Comparison of ENCODE assay signal across 13 cellular contexts in the genomic region with DNA sequence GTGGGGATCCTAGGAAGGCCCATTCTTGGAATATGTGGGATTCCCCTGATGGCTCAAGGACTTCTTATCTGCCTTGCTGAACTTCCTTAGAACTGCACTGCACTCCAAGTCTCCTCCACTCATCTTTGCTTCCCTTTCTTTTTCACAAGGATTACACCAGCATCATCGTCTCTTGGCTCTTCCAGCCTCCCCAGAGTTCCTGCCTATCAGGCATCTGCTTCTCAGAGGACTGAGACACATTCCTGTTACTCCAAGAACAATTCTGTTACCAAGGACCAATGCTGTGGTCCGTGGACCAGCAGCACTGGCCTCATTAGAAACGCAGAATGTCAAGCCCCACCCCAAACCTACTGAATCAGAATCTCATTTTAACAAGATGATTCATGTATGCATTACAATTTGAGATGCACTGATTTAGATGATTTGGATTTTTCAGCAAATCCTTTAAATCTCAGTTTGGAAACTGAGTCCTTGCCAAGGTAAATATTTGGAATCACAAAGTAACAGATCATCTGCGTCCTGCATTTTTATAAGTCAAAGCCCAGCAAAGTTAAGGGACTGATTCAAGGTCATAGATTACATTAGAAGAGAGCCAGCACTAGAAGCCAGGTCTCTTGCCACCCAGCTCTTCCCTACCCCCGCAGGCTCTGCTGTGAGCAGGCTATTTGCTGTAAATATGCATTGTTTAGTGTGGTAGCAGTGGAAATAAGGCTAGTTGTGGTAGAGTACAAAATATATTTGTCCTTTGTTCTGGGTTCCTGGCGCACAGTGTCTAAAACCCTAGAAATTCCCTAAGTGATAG.
DNase-seq lines count a peak whose midpoint lies in the region; ATAC-seq and TF ChIP-seq lines count a peak whose summit lies in the region.
"Had no signal": no experiment of that assay in that cellular context is flagged by ENCODE, and none has a peak within 500 bp of the region (broad histone marks: within the 10 kb centered on the region; RNA-seq: fewer than 3 reads in every experiment).

No MANE protein-coding gene starts in this region.

- no peaks in the 10 kb centered on the region for H3K79me2 ChIP-seq in H9 (ENCODE audit: insufficient read depth, low read length)
- H3K79me2 ChIP-seq in smooth muscle cell (ENCODE audit: low read depth), result no peaks in the 10 kb centered on the region

- H4K8ac ChIP-seq in H9 (replicated peaks; ENCODE audit: insufficient read length, low read depth, low read length), result no peak overlapping the region

- no peak overlapping the region for H2BK20ac ChIP-seq in H9 (ENCODE audit: low read depth, low read length, poor library complexity, severe bottlenecking)

- TF ChIP-seq CTCF in H9 (conservative IDR thresholded peaks at IDR 0.05) (no peak), heart right ventricle (IDR thresholded peaks at IDR 0.05) (no peak), smooth muscle cell (IDR thresholded peaks at IDR 0.05; ENCODE audit: borderline replicate concordance, insufficient read depth, poor library complexity, severe bottlenecking) (no peak)

- H3K27ac ChIP-seq in H9 (ENCODE audit: insufficient read length, low read depth, low read length) (no peak overlapping the region), heart right ventricle (peak overlapping the region in 7 of 10 donors; percentile 2 to 46 (median 22)), smooth muscle cell (ENCODE audit: low read depth) (peak overlapping the region; percentile 8)
- H3K27ac ChIP-seq: epithelial cell of prostate had no signal

- peak in 7 of 8 donors; percentile 12 to 68 (median 53) for ATAC-seq in heart right ventricle
- no peak for ATAC-seq in HG02571 (IDR thresholded peaks at IDR 0.05; ENCODE audit: unreplicated experiment)
- ATAC-seq: activated CD4-positive, alpha-beta T cell treated with anti-CD3 and anti-CD28 coated beads for 36 hours had no signal

- no peak overlapping the region for H2AFZ ChIP-seq in H9 (ENCODE audit: low read length)
- no peak overlapping the region for H2AFZ ChIP-seq in smooth muscle cell (ENCODE audit: low read depth)

- no peak overlapping the region for H3K56ac ChIP-seq in H9 (ENCODE audit: insufficient read length, low read depth, low read length)

- DNase-seq in H9 (no peak), astrocyte of the hippocampus (ENCODE audit: low read depth, low spot score) (peak; percentile 91), heart right ventricle (no peak), smooth muscle cell (lab: John Stamatoyannopoulos, UW; ENCODE audit: unreplicated experiment) (no peak), NCI-H2196 (lab: John Stamatoyannopoulos, UW; ENCODE audit: unreplicated experiment) (no peak)
- no peak for DNase-seq in activated naive CD4-positive, alpha-beta T cell treated with anti-CD3 and anti-CD28 coated beads for 36 hours
- DNase-seq in activated CD4-positive, alpha-beta memory T cell treated with anti-CD3 and anti-CD28 coated beads, Interleukin-2, amount 10 ng/mL, durations not matched to agents 7 days and 5 days, result no peak
- DNase-seq: activated CD4-positive, alpha-beta T cell treated with anti-CD3 and anti-CD28 coated beads for 36 hours; DMS79; NCI-H187 treated with DMSO at 0.1 percent for 48 hours; stimulated activated CD4-positive, alpha-beta T cell treated with anti-CD3 and anti-CD28 coated beads, Interleukin-12 subunit alpha, Interleukin-12 subunit beta, amount 100 ng/mL, for 4 hours had no signal

- H3K27me3 ChIP-seq in H9 (ENCODE audit: insufficient read depth, low read length), result no peaks in the 10 kb centered on the region
- H3K27me3 ChIP-seq in heart right ventricle, result no peaks in the 10 kb centered on the region
- H3K27me3 ChIP-seq in smooth muscle cell (ENCODE audit: low read depth), result no peaks in the 10 kb centered on the region

- no peak overlapping the region for H2BK15ac ChIP-seq in H9 (ENCODE audit: low read depth, low read length)

- H3K9ac ChIP-seq in H9 (ENCODE audit: extremely low read depth, insufficient read length, low read length) (no peak overlapping the region), smooth muscle cell (ENCODE audit: low read depth) (no peak overlapping the region)

- no peak overlapping the region for H3K4ac ChIP-seq in H9 (ENCODE audit: low read depth, low read length)

- no peak overlapping the region for H3K18ac ChIP-seq in H9 (ENCODE audit: insufficient read length, low read depth, low read length)

- no peak overlapping the region for H4K91ac ChIP-seq in H9 (ENCODE audit: insufficient read length, low read depth, low read length)

- peaks cover 5% of the 10 kb centered on the region for H3F3A ChIP-seq in smooth muscle cell (ENCODE audit: low read depth)

- CTCF ChIA-PET in activated naive CD4-positive, alpha-beta T cell treated with anti-CD3 and anti-CD28 coated beads for 36 hours (lab: Charles Lee), result interaction anchor here (0.6 kb wide), 1 partner anchor 433 kb away, joined by 3 read pairs; no protein-coding TSS in a partner anchor
- CTCF ChIA-PET in activated CD4-positive, alpha-beta memory T cell treated with anti-CD3 and anti-CD28 coated beads, Interleukin-2, amount 10 ng/mL, durations not matched to agents 7 days and 5 days (lab: Charles Lee), result no interaction called here

- H3K27me3 Mint-ChIP-seq in H9 (ENCODE audit: low read depth), result no peaks in the 10 kb centered on the region
- H3K27me3 Mint-ChIP-seq in activated naive CD4-positive, alpha-beta T cell treated with anti-CD3 and anti-CD28 coated beads for 36 hours (ENCODE audit: low read depth), result no peaks in the 10 kb centered on the region
- H3K27me3 Mint-ChIP-seq in activated CD4-positive, alpha-beta memory T cell treated with anti-CD3 and anti-CD28 coated beads, Interleukin-2, amount 10 ng/mL, durations not matched to agents 7 days and 5 days, result no peaks in the 10 kb centered on the region
- H3K27me3 Mint-ChIP-seq: activated CD4-positive, alpha-beta T cell treated with anti-CD3 and anti-CD28 coated beads for 36 hours had no signal

- intact Hi-C loops in heart right ventricle (cut with DNase I), result no loop called here
- intact Hi-C loops in activated naive CD4-positive, alpha-beta T cell treated with anti-CD3 and anti-CD28 coated beads for 36 hours (cut with micrococcal nuclease), result no loop called here

- H3K23ac ChIP-seq in H9 (ENCODE audit: insufficient read length, low read depth, low read length), result no peak overlapping the region

- H3K4me3 Mint-ChIP-seq in H9, result no peak overlapping the region
- no peak overlapping the region for H3K4me3 Mint-ChIP-seq in activated naive CD4-positive, alpha-beta T cell treated with anti-CD3 and anti-CD28 coated beads for 36 hours
- no peak overlapping the region for H3K4me3 Mint-ChIP-seq in activated CD4-positive, alpha-beta memory T cell treated with anti-CD3 and anti-CD28 coated beads, Interleukin-2, amount 10 ng/mL, durations not matched to agents 7 days and 5 days
- H3K4me3 Mint-ChIP-seq: activated CD4-positive, alpha-beta T cell treated with anti-CD3 and anti-CD28 coated beads for 36 hours had no signal

- H3K9me3 ChIP-seq in H9 (ENCODE audit: control insufficient read depth, low read depth, low read length), result no peaks in the 10 kb centered on the region
- no peaks in the 10 kb centered on the region for H3K9me3 ChIP-seq in heart right ventricle
- no peaks in the 10 kb centered on the region for H3K9me3 ChIP-seq in smooth muscle cell (replicated peaks; ENCODE audit: low read depth)

- no peaks in the 10 kb centered on the region for H3K23me2 ChIP-seq in H9 (ENCODE audit: insufficient read length, low read depth, low read length, poor library complexity, severe bottlenecking)

- H3K36me3 ChIP-seq in heart right ventricle, result peaks cover 0 to 28% (median 8%) of the 10 kb centered on the region in 9 donors
- peaks cover 6% of the 10 kb centered on the region for H3K36me3 ChIP-seq in smooth muscle cell (ENCODE audit: low read depth)

- H3K27ac Mint-ChIP-seq in H9, result peak overlapping the region in 2 of 3 experiments; percentile 1 to 17; a peak in 2 of 7 replicates
- no peak overlapping the region for H3K27ac Mint-ChIP-seq in activated naive CD4-positive, alpha-beta T cell treated with anti-CD3 and anti-CD28 coated beads for 36 hours
- H3K27ac Mint-ChIP-seq in activated CD4-positive, alpha-beta memory T cell treated with anti-CD3 and anti-CD28 coated beads, Interleukin-2, amount 10 ng/mL, durations not matched to agents 7 days and 5 days, result no peak overlapping the region
- H3K27ac Mint-ChIP-seq: activated CD4-positive, alpha-beta T cell treated with anti-CD3 and anti-CD28 coated beads for 36 hours had no signal

- H4K5ac ChIP-seq in H9 (ENCODE audit: insufficient read length, low read depth, low read length), result no peak overlapping the region

- no peak overlapping the region for H2BK5ac ChIP-seq in H9 (ENCODE audit: insufficient read length, low read length)

- H3K4me3 ChIP-seq in heart right ventricle (no peak overlapping the region), smooth muscle cell (no peak overlapping the region)

- WGBS in H9 (ENCODE audit: extremely low coverage, insufficient read length, low lambda C conversion rate), result no CpG with 5 or more reads among the region's 6 CpGs
- 36 to 45% methylated on average over 6 of the region's 6 CpGs for WGBS in heart right ventricle, 2 donors
- 49% methylated on average over 6 of the region's 6 CpGs for WGBS in smooth muscle cell (ENCODE audit: low lambda C conversion rate)

- no peak overlapping the region for H3K14ac ChIP-seq in H9 (ENCODE audit: insufficient read depth, low read length)

- H2BK12ac ChIP-seq in H9 (ENCODE audit: insufficient read length, low read depth, low read length), result no peak overlapping the region

- H2AK5ac ChIP-seq in H9 (ENCODE audit: insufficient read length, low read length), result no peak overlapping the region

- H3K4me1 Mint-ChIP-seq in H9, result peaks cover 40 to 41% of the 10 kb centered on the region in 2 experiments
- H3K4me1 Mint-ChIP-seq in activated naive CD4-positive, alpha-beta T cell treated with anti-CD3 and anti-CD28 coated beads for 36 hours (ENCODE audit: low read depth), result no peaks in the 10 kb centered on the region
- H3K4me1 Mint-ChIP-seq in activated CD4-positive, alpha-beta memory T cell treated with anti-CD3 and anti-CD28 coated beads, Interleukin-2, amount 10 ng/mL, durations not matched to agents 7 days and 5 days, result no peaks in the 10 kb centered on the region
- H3K4me1 Mint-ChIP-seq: activated CD4-positive, alpha-beta T cell treated with anti-CD3 and anti-CD28 coated beads for 36 hours had no signal

- no peaks in the 10 kb centered on the region for H3K79me1 ChIP-seq in H9 (ENCODE audit: insufficient read depth, low read depth, low read length, poor library complexity, severe bottlenecking)

- H3K9me3 Mint-ChIP-seq in H9, result no peaks in the 10 kb centered on the region
- H3K9me3 Mint-ChIP-seq in activated naive CD4-positive, alpha-beta T cell treated with anti-CD3 and anti-CD28 coated beads for 36 hours, result no peaks in the 10 kb centered on the region
- H3K9me3 Mint-ChIP-seq in activated CD4-positive, alpha-beta memory T cell treated with anti-CD3 and anti-CD28 coated beads, Interleukin-2, amount 10 ng/mL, durations not matched to agents 7 days and 5 days, result no peaks in the 10 kb centered on the region

- H3K4me2 ChIP-seq in H9 (ENCODE audit: insufficient read depth, insufficient read length, low read length) (no peak overlapping the region), smooth muscle cell (peak overlapping the region; percentile 5)

- H4K20me1 ChIP-seq in H9 (ENCODE audit: control insufficient read depth, insufficient read depth, insufficient read length) (no peaks in the 10 kb centered on the region), smooth muscle cell (ENCODE audit: low read depth) (no peaks in the 10 kb centered on the region)

- H3K4me1 ChIP-seq in H9 (ENCODE audit: insufficient read depth, low read length) (peaks cover 10% of the 10 kb centered on the region; the same call in 1 of the 2 replicates), heart right ventricle (peaks cover 0 to 30% (median 19%) of the 10 kb centered on the region in 9 donors), smooth muscle cell (ENCODE audit: low read depth) (peaks cover 14% of the 10 kb centered on the region)

- POLR2A ChIA-PET in activated CD4-positive, alpha-beta memory T cell treated with anti-CD3 and anti-CD28 coated beads, Interleukin-2, amount 10 ng/mL, durations not matched to agents 7 days and 5 days (lab: Charles Lee), result no interaction called here

- no peak overlapping the region for H2BK120ac ChIP-seq in H9 (ENCODE audit: low read depth, low read length, poor library complexity, severe bottlenecking)

- H3K36me3 Mint-ChIP-seq in H9 (ENCODE audit: insufficient read depth in 1 of 3, low read depth in 3 of 3), result peaks cover 4 to 14% (median 5%) of the 10 kb centered on the region in 3 experiments; a peak in 6 of 7 replicates
- peaks cover 9% of the 10 kb centered on the region for H3K36me3 Mint-ChIP-seq in activated naive CD4-positive, alpha-beta T cell treated with anti-CD3 and anti-CD28 coated beads for 36 hours (ENCODE audit: low read depth)
- H3K36me3 Mint-ChIP-seq in activated CD4-positive, alpha-beta memory T cell treated with anti-CD3 and anti-CD28 coated beads, Interleukin-2, amount 10 ng/mL, durations not matched to agents 7 days and 5 days (ENCODE audit: low read depth), result no peaks in the 10 kb centered on the region

- H3T11ph ChIP-seq in H9 (ENCODE audit: low read length), result no peak overlapping the region

Comparison
In these comparisons a context has a peak if more than half of its experiments do, and no peak if none do; other contexts are left out.
1. H3K27ac Mint-ChIP-seq: peak in H9 (2 of 3); none in activated naive CD4-positive, alpha-beta T cell treated with anti-CD3 and anti-CD28 coated beads for 36 hours (single experiment) and activated CD4-positive, alpha-beta memory T cell treated with anti-CD3 and anti-CD28 coated beads, Interleukin-2, amount 10 ng/mL, durations not matched to agents 7 days and 5 days (single experiment).